ENCODE assay signal across 8 cellular contexts in the genomic region with DNA sequence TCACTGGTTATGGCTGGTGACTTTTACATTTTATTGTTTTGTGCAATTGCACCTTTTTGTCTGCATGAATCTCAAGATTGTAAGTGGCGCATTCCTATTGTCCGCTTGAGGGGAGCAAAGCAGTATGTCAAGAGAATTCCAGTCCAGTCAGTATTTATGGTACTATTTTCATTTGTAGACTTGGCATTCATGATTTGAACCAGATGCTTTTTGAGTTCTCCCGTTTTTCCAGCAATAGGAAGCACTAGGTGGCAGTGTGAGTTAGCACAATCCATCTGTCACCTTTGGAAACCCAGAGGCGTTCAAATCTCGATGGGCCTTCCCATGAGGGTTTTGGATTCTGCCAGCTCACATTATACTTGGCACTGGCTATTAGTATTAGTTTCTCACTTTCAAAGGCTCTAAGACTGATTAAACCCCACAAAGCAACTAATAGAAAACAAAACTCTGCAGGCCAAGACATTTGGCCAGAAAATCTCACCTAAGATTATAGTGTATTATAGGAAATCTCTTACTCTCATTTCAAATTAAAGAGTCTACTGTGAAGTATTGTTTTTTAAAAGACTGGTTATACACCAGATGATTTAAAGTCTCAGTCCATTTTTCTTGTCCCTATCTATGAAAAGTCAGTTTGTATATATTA. TPM values are rescaled to one million over a fixed set of nuclear protein-coding genes. Genes with fewer than 3 reads are reported as not detected.
DNase-seq lines count a peak whose midpoint lies in the region; ATAC-seq, FAIRE-seq and TF ChIP-seq lines count a peak whose summit lies in the region.

No MANE protein-coding gene starts in this region.

- no peak for ATAC-seq in HG02870 (IDR thresholded peaks at IDR 0.05; ENCODE audit: unreplicated experiment)
- no peak for ATAC-seq in GM18502 (IDR thresholded peaks at IDR 0.05; ENCODE audit: poor library complexity, unreplicated experiment)

- no peaks in the 10 kb centered on the region for H3K36me3 ChIP-seq in breast epithelium

- intact Hi-C loops in breast epithelium (cut with DNase I; ENCODE audit: low total_unique reads) = no loop called here

- DNase-seq in COLO829 (ENCODE audit: low spot score) = peak; percentile 54
- DNase-seq in HCEC 1CT = peak; percentile 83
- peak; percentile 26 for DNase-seq in NCI-H460 (ENCODE audit: extremely low read depth, low read depth)
- no peak for DNase-seq in breast epithelium (ENCODE audit: low spot score in 2 of 2)
- peak; percentile 68 for DNase-seq in smooth muscle cell of the brain vasculature (ENCODE audit: low read depth, low spot score)

- TF ChIP-seq POLR2A in breast epithelium (IDR thresholded peaks at IDR 0.05) = no peak

- H3K4me3 ChIP-seq in breast epithelium = peak overlapping the region in 1 of 3 donors; percentile 85

- peak in 2 of 3 donors; percentile 46 to 48 for TF ChIP-seq CTCF in breast epithelium (IDR thresholded peaks at IDR 0.05)

- peaks cover 0 to 5% of the 10 kb centered on the region in 2 donors for H3K4me1 ChIP-seq in breast epithelium

- no peak overlapping the region for H3K27ac ChIP-seq in breast epithelium

- no peaks in the 10 kb centered on the region for H3K9me3 ChIP-seq in breast epithelium

- peak; percentile 92 for FAIRE-seq in islet of Langerhans (lab: Jason Lieb, UNC)

- no peaks in the 10 kb centered on the region for H3K27me3 ChIP-seq in breast epithelium

RNA-seq across cellular contexts. Expression of gene DACT1, which starts 2.2 kb away (rescaled TPM):
- total RNA-seq in NCI-H460 (2014; rRNA removed; shearing (Covaris generic)) = 0.89 TPM in 1 of 2 replicates, not detected in the other
- polyA plus RNA-seq in NCI-H460 (2014; cell fraction: nucleus; rRNA removed) = not detected in 2 replicates
- total RNA-seq in breast epithelium = 1 to 10 TPM; 5.0 to 9.8 (median 5.1) TPM

Comparison
In these comparisons a context has a peak if more than half of its experiments do, and no peak if none do; other contexts are left out.
1. DNase-seq: peak in COLO829 (single experiment), HCEC 1CT (single experiment), NCI-H460 (single experiment) and smooth muscle cell of the brain vasculature (single experiment); none in breast epithelium (0 of 2).